ENCODE assay signal across 16 cellular contexts in genomic region chr9:36479086-36479485, GRCh38.
DNase-seq lines count a peak whose midpoint lies in the region; ATAC-seq and TF ChIP-seq lines count a peak whose summit lies in the region.
"Had no signal": no experiment of that assay in that cellular context is flagged by ENCODE, and none has a peak within 500 bp of the region (broad histone marks: within the 10 kb centered on the region; RNA-seq: fewer than 3 reads in every experiment).

No MANE protein-coding gene starts in this region.

- peaks cover 44% of the 10 kb centered on the region for H3K79me2 ChIP-seq in mesendoderm (ENCODE audit: control insufficient read depth, insufficient read depth, low read length)

- H3K4me1 ChIP-seq in lower lobe of right lung = peaks cover 24% of the 10 kb centered on the region
- peaks cover 4% of the 10 kb centered on the region for H3K4me1 ChIP-seq in mesendoderm (ENCODE audit: control insufficient read depth, low read depth, low read length)

- no peak overlapping the region for H2BK5ac ChIP-seq in mesendoderm (ENCODE audit: low read length)

- H3K36me3 ChIP-seq in lower lobe of right lung (no peaks in the 10 kb centered on the region), mesendoderm (ENCODE audit: control insufficient read depth, insufficient read depth, low read length) (peaks cover 2% of the 10 kb centered on the region)

- intact Hi-C loops in lower lobe of right lung (cut with DNase I) = no loop called here

- no peak overlapping the region for H4K5ac ChIP-seq in mesendoderm (ENCODE audit: low read length)

- H3K4me2 ChIP-seq in mesendoderm (ENCODE audit: low read length) = no peak overlapping the region

- H3K27me3 Mint-ChIP-seq in activated T-cell treated with anti-CD3 and anti-CD28 coated beads, Interleukin-2, amount 50 U/mL, for 24 hours = no peaks in the 10 kb centered on the region
- H3K27me3 Mint-ChIP-seq in stimulated activated naive B cell treated with anti-CD40 and anti-IgM and Interleukin-4, amounts not matched to agents 10 μg/mL and 1 μg/mL and 100 μg/mL, for 72 hours = no peaks in the 10 kb centered on the region

- H3K27ac Mint-ChIP-seq in activated T-cell treated with anti-CD3 and anti-CD28 coated beads, Interleukin-2, amount 50 U/mL, for 24 hours = peak overlapping the region; percentile 60
- peak overlapping the region; percentile 48 for H3K27ac Mint-ChIP-seq in stimulated activated naive B cell treated with anti-CD40 and anti-IgM and Interleukin-4, amounts not matched to agents 10 μg/mL and 1 μg/mL and 100 μg/mL, for 72 hours
- H3K27ac Mint-ChIP-seq: activated T-helper 1 cell treated with anti-CD3 and anti-CD28 coated beads, Interleukin-12 subunit alpha, Interleukin-12 subunit beta, Interleukin-2, Interleukin-4 antibody, amounts not matched to agents 30 ng/mL and 10 ng/mL and 1 ng/mL, durations not matched to agents 14 hours and 24 hours and 36 hours; T-helper 2 cell treated with Interferon-gamma antibody and Interleukin-4, amounts not matched to agents 5 μg/mL and 100 μg/mL, for 36 hours had no signal

- no peak for ATAC-seq in stimulated activated naive B cell treated with anti-CD40 and anti-IgM and Interleukin-4, amounts not matched to agents 10 μg/mL and 1 μg/mL and 100 μg/mL, for 72 hours (replicated peaks)
- no peak for ATAC-seq in lower lobe of right lung
- ATAC-seq: HepG2 had no signal

- H3K23ac ChIP-seq in mesendoderm (ENCODE audit: low read length) = no peak overlapping the region

- H3K9ac ChIP-seq in mesendoderm (ENCODE audit: low read length) = no peak overlapping the region

- H3K36me3 Mint-ChIP-seq in activated T-cell treated with anti-CD3 and anti-CD28 coated beads, Interleukin-2, amount 50 U/mL, for 24 hours (ENCODE audit: low read depth) = peaks cover 19% of the 10 kb centered on the region
- H3K36me3 Mint-ChIP-seq in stimulated activated naive B cell treated with anti-CD40 and anti-IgM and Interleukin-4, amounts not matched to agents 10 μg/mL and 1 μg/mL and 100 μg/mL, for 72 hours = peaks cover 0 to 3% of the 10 kb centered on the region in 2 donors

- H3K27me3 ChIP-seq in lower lobe of right lung (ENCODE audit: low read depth) (no peaks in the 10 kb centered on the region), mesendoderm (ENCODE audit: insufficient read depth, low read length, poor library complexity) (no peaks in the 10 kb centered on the region)

- no peak overlapping the region for H3K27ac ChIP-seq in lower lobe of right lung
- peak overlapping the region in 1 of 2 donors; percentile 16 for H3K27ac ChIP-seq in coronary artery
- H3K27ac ChIP-seq in mesendoderm (ENCODE audit: low read depth, low read length) = no peak overlapping the region

- 100% methylated on average over 1 of the region's 4 CpGs for WGBS in mesendoderm (ENCODE audit: extremely low coverage, insufficient coverage, low lambda C conversion rate)

- DNase-seq in activated T-cell treated with anti-CD3 and anti-CD28 coated beads, Interleukin-2, amount 50 U/mL, for 24 hours = no peak
- DNase-seq in activated T-cell treated with anti-CD3 and anti-CD28 coated beads, Interleukin-2, amount 50 U/mL, for 1 hour = no peak
- DNase-seq in NCI-H82 treated with DMSO at 0.1 percent for 48 hours (lab: John Stamatoyannopoulos, UW; ENCODE audit: unreplicated experiment) (peak; percentile 23), foreskin melanocyte (peak; percentile 81), lower lobe of right lung (no peak), coronary artery (ENCODE audit: low spot score) (no peak), mesendoderm (no peak)
- no peak for DNase-seq in stimulated activated naive B cell treated with anti-CD40 and anti-IgM and Interleukin-4, amounts not matched to agents 10 μg/mL and 1 μg/mL and 100 μg/mL, for 72 hours
- DNase-seq: activated CD4-positive, alpha-beta T cell treated with anti-CD3 and anti-CD28 coated beads for 48 hours; DMS79; NCI-H1092 treated with DMSO at 0.1 percent for 48 hours; NCI-H446 treated with DMSO at 0.1 percent for 48 hours; RPMI8226 had no signal

- no peak overlapping the region for H3K4me3 ChIP-seq in lower lobe of right lung
- H3K4me3 ChIP-seq in coronary artery = no peak overlapping the region
- H3K4me3 ChIP-seq in mesendoderm (ENCODE audit: low read length) = no peak overlapping the region

- no peak overlapping the region for H2AK5ac ChIP-seq in mesendoderm (ENCODE audit: low read length)

- H4K8ac ChIP-seq in mesendoderm (ENCODE audit: low read depth, low read length) = no peak overlapping the region

- H3K9me3 Mint-ChIP-seq in activated T-cell treated with anti-CD3 and anti-CD28 coated beads, Interleukin-2, amount 50 U/mL, for 24 hours = no peaks in the 10 kb centered on the region
- no peaks in the 10 kb centered on the region for H3K9me3 Mint-ChIP-seq in stimulated activated naive B cell treated with anti-CD40 and anti-IgM and Interleukin-4, amounts not matched to agents 10 μg/mL and 1 μg/mL and 100 μg/mL, for 72 hours
- H3K9me3 Mint-ChIP-seq: activated T-helper 1 cell treated with anti-CD3 and anti-CD28 coated beads, Interleukin-12 subunit alpha, Interleukin-12 subunit beta, Interleukin-2, Interleukin-4 antibody, amounts not matched to agents 30 ng/mL and 10 ng/mL and 1 ng/mL, durations not matched to agents 14 hours and 24 hours and 36 hours; T-helper 2 cell treated with Interferon-gamma antibody and Interleukin-4, amounts not matched to agents 5 μg/mL and 100 μg/mL, for 36 hours had no signal

- no peak overlapping the region for H3K56ac ChIP-seq in mesendoderm (ENCODE audit: low read length)

- peaks cover 18% of the 10 kb centered on the region for H3K79me1 ChIP-seq in mesendoderm (ENCODE audit: low read length)

- H2BK15ac ChIP-seq in mesendoderm (replicated peaks; ENCODE audit: low read depth) = no peak overlapping the region

- H2BK120ac ChIP-seq in mesendoderm (ENCODE audit: low read depth, low read length) = no peak overlapping the region

- TF ChIP-seq CTCF in lower lobe of right lung (IDR thresholded peaks at IDR 0.05) = no peak
- TF ChIP-seq CTCF in coronary artery (IDR thresholded peaks at IDR 0.05) = no peak

- H3K4me3 Mint-ChIP-seq in activated T-cell treated with anti-CD3 and anti-CD28 coated beads, Interleukin-2, amount 50 U/mL, for 24 hours = no peak overlapping the region
- no peak overlapping the region for H3K4me3 Mint-ChIP-seq in stimulated activated naive B cell treated with anti-CD40 and anti-IgM and Interleukin-4, amounts not matched to agents 10 μg/mL and 1 μg/mL and 100 μg/mL, for 72 hours
- H3K4me3 Mint-ChIP-seq: activated T-helper 1 cell treated with anti-CD3 and anti-CD28 coated beads, Interleukin-12 subunit alpha, Interleukin-12 subunit beta, Interleukin-2, Interleukin-4 antibody, amounts not matched to agents 30 ng/mL and 10 ng/mL and 1 ng/mL, durations not matched to agents 14 hours and 24 hours and 36 hours; T-helper 2 cell treated with Interferon-gamma antibody and Interleukin-4, amounts not matched to agents 5 μg/mL and 100 μg/mL, for 36 hours had no signal

- H3K4me1 Mint-ChIP-seq in activated T-cell treated with anti-CD3 and anti-CD28 coated beads, Interleukin-2, amount 50 U/mL, for 24 hours (ENCODE audit: low read depth) = peaks cover 37% of the 10 kb centered on the region
- peaks cover 9 to 22% of the 10 kb centered on the region in 2 donors for H3K4me1 Mint-ChIP-seq in stimulated activated naive B cell treated with anti-CD40 and anti-IgM and Interleukin-4, amounts not matched to agents 10 μg/mL and 1 μg/mL and 100 μg/mL, for 72 hours

- no peak overlapping the region for H3K4ac ChIP-seq in mesendoderm (ENCODE audit: low read depth, low read length)

- no peaks in the 10 kb centered on the region for H3K9me3 ChIP-seq in lower lobe of right lung

- H3K18ac ChIP-seq in mesendoderm (ENCODE audit: low read length) = no peak overlapping the region

Comparison
In these comparisons a context has a peak if more than half of its experiments do, and no peak if none do; other contexts are left out.
1. DNase-seq: peak in NCI-H82 treated with DMSO at 0.1 percent for 48 hours (single experiment) and foreskin melanocyte (single experiment); none in activated T-cell treated with anti-CD3 and anti-CD28 coated beads, Interleukin-2, amount 50 U/mL, for 24 hours (single experiment), activated T-cell treated with anti-CD3 and anti-CD28 coated beads, Interleukin-2, amount 50 U/mL, for 1 hour (single experiment), stimulated activated naive B cell treated with anti-CD40 and anti-IgM and Interleukin-4, amounts not matched to agents 10 μg/mL and 1 μg/mL and 100 μg/mL, for 72 hours (single experiment), lower lobe of right lung (single experiment), coronary artery (single experiment) and mesendoderm (single experiment).